Comparison of ENCODE assay signal across 23 cellular contexts in genomic region chr2:230843130-230843529, GRCh38.
"Had no signal": no experiment of that assay in that cellular context is flagged by ENCODE, and none has a peak within 500 bp of the region (broad histone marks: within the 10 kb centered on the region; RNA-seq: fewer than 3 reads in every experiment).

No MANE protein-coding gene starts in this region.

- H3K27ac Mint-ChIP-seq: naive thymus-derived CD4-positive, alpha-beta T cell; nephron; stimulated activated naive B cell treated with anti-CD40 and anti-IgM and Interleukin-4, amounts not matched to agents 10 μg/mL and 1 μg/mL and 100 μg/mL, for 72 hours; stimulated activated naive CD8-positive, alpha-beta T cell treated with anti-CD3 and anti-CD28 coated beads, Interleukin-15, Interleukin-2, amounts not matched to agents 100 ng/mL and 50 ng/mL, for 24 hours had no signal

- H3K27ac ChIP-seq: dorsolateral prefrontal cortex, gastrocnemius medialis, heart left ventricle, left lung, lower lobe of right lung, prostate gland, sigmoid colon, spleen, thoracic aorta, tibial nerve, upper lobe of right lung, uterus had no signal

- DNase-seq: dorsolateral prefrontal cortex; effector CD4-positive, alpha-beta T cell; foreskin fibroblast; gastrocnemius medialis; heart left ventricle; kidney; left lung; lower lobe of right lung; naive thymus-derived CD4-positive, alpha-beta T cell; nucleus accumbens; right cardiac atrium; sigmoid colon; spleen; stimulated activated CD4-positive, alpha-beta T cell treated with anti-CD3 and anti-CD28 coated beads, Interleukin-4, amount 100 ng/mL, for 4 hours; stimulated activated naive B cell treated with anti-CD40 and anti-IgM and Interleukin-4, amounts not matched to agents 10 μg/mL and 1 μg/mL and 100 μg/mL, for 72 hours; upper lobe of right lung; uterus had no signal

- H3K4me3 Mint-ChIP-seq: naive thymus-derived CD4-positive, alpha-beta T cell; nephron; stimulated activated naive B cell treated with anti-CD40 and anti-IgM and Interleukin-4, amounts not matched to agents 10 μg/mL and 1 μg/mL and 100 μg/mL, for 72 hours; stimulated activated naive CD8-positive, alpha-beta T cell treated with anti-CD3 and anti-CD28 coated beads, Interleukin-15, Interleukin-2, amounts not matched to agents 100 ng/mL and 50 ng/mL, for 24 hours had no signal

- H3K4me1 Mint-ChIP-seq: nephron had no signal

- H3K9me3 ChIP-seq: gastrocnemius medialis, lower lobe of right lung, prostate gland, upper lobe of right lung, uterus had no signal

- H3K27me3 ChIP-seq: dorsolateral prefrontal cortex, sigmoid colon, upper lobe of right lung, uterus had no signal

- H3K4me1 ChIP-seq: gastrocnemius medialis, lower lobe of right lung, prostate gland, upper lobe of right lung, uterus had no signal

- H3K36me3 ChIP-seq: gastrocnemius medialis, heart left ventricle, left lung, lower lobe of right lung, prostate gland, sigmoid colon, spleen, thoracic aorta, tibial nerve, upper lobe of right lung, uterus had no signal

- H3K4me3 ChIP-seq: dorsolateral prefrontal cortex, gastrocnemius medialis, heart left ventricle, hepatocyte, left lung, lower lobe of right lung, prostate gland, sigmoid colon, spleen, thoracic aorta, tibial nerve, upper lobe of right lung, uterus had no signal

- ATAC-seq: gastrocnemius medialis; heart left ventricle; left lung; lower lobe of right lung; naive thymus-derived CD4-positive, alpha-beta T cell; right cardiac atrium; stimulated activated naive B cell treated with anti-CD40 and anti-IgM and Interleukin-4, amounts not matched to agents 10 μg/mL and 1 μg/mL and 100 μg/mL, for 72 hours; upper lobe of right lung had no signal

- H3K9me3 Mint-ChIP-seq: stimulated activated naive CD8-positive, alpha-beta T cell treated with anti-CD3 and anti-CD28 coated beads, Interleukin-15, Interleukin-2, amounts not matched to agents 100 ng/mL and 50 ng/mL, for 24 hours had no signal
